Comparison of ENCODE assay signal across 16 cellular contexts in genomic region chr13:23348270-23349126, GRCh38.
DNase-seq lines count a peak whose midpoint lies in the region; ATAC-seq and TF ChIP-seq lines count a peak whose summit lies in the region.
"Had no signal": no experiment of that assay in that cellular context is flagged by ENCODE, and none has a peak within 500 bp of the region (broad histone marks: within the 10 kb centered on the region; RNA-seq: fewer than 3 reads in every experiment).

No MANE protein-coding gene starts in this region.

- TF ChIP-seq CTCF in coronary artery (IDR thresholded peaks at IDR 0.05) (no peak), suprapubic skin (IDR thresholded peaks at IDR 0.05) (no peak), dorsolateral prefrontal cortex (IDR thresholded peaks at IDR 0.05 in 54 of 56, conservative IDR thresholded peaks at IDR 0.05 in 2 of 56; ENCODE audit: low read depth in 1 of 56, partially characterized antibody in 56 of 56) (peak in 2 of 56 donors; percentile 15 to 18)

- intact Hi-C loops in right cardiac atrium (cut with DNase I) (no loop called here), dorsolateral prefrontal cortex (cut with DNase I) (no loop called here)

- no peak for TF ChIP-seq EP300 in suprapubic skin (IDR thresholded peaks at IDR 0.05)

- H3K27ac ChIP-seq in coronary artery = peak overlapping the region; percentile 13 to 31
- H3K27ac ChIP-seq in right cardiac atrium (ENCODE audit: low read length) = no peak overlapping the region
- H3K27ac ChIP-seq in suprapubic skin = peak overlapping the region; percentile 37
- no peak overlapping the region for H3K27ac ChIP-seq in dorsolateral prefrontal cortex
- H3K27ac ChIP-seq: prostate gland, SK-N-MC, upper lobe of right lung, WERI-Rb-1 had no signal

- no peak overlapping the region for H3K4me3 ChIP-seq in coronary artery
- no peak overlapping the region for H3K4me3 ChIP-seq in right cardiac atrium (ENCODE audit: low read length)
- H3K4me3 ChIP-seq in suprapubic skin = no peak overlapping the region
- H3K4me3 ChIP-seq in dorsolateral prefrontal cortex = no peak overlapping the region
- H3K4me3 ChIP-seq: prostate gland, SK-N-MC, upper lobe of right lung had no signal

- 65% methylated on average over 4 of the region's 4 CpGs for WGBS in right cardiac atrium
- 74% methylated on average over 4 of the region's 4 CpGs for WGBS in suprapubic skin

- H3K27me3 ChIP-seq in right cardiac atrium (ENCODE audit: control insufficient read depth, insufficient read depth) = no peaks in the 10 kb centered on the region
- no peaks in the 10 kb centered on the region for H3K27me3 ChIP-seq in suprapubic skin
- H3K27me3 ChIP-seq in dorsolateral prefrontal cortex = no peaks in the 10 kb centered on the region
- H3K27me3 ChIP-seq: upper lobe of right lung had no signal

- H3K9me3 ChIP-seq in right cardiac atrium (ENCODE audit: control insufficient read depth, low read length) (no peaks in the 10 kb centered on the region), suprapubic skin (no peaks in the 10 kb centered on the region)
- H3K9me3 ChIP-seq: prostate gland, upper lobe of right lung had no signal

- H3K4me1 ChIP-seq in right cardiac atrium (ENCODE audit: control insufficient read depth, insufficient read depth, low read length) = peaks cover 6% of the 10 kb centered on the region
- peaks cover 6% of the 10 kb centered on the region for H3K4me1 ChIP-seq in suprapubic skin
- H3K4me1 ChIP-seq: prostate gland, upper lobe of right lung had no signal

- DNase-seq in activated gamma-delta T cell (lab: John Stamatoyannopoulos, UW) (peak; percentile 2), activated gamma-delta T cell treated with Interleukin-2 at 50 U/mL for 16 hours (no peak), coronary artery (ENCODE audit: low spot score) (no peak), right cardiac atrium (no peak), suprapubic skin (ENCODE audit: low spot score in 2 of 2) (no peak), dorsolateral prefrontal cortex (no peak)
- DNase-seq in activated CD4-positive, CD25-positive, alpha-beta regulatory T cell treated with anti-CD3 and anti-CD28 coated beads, Interleukin-2, amount 50 U/mL, for 72 hours = no peak
- DNase-seq: activated naive CD8-positive, alpha-beta T cell treated with anti-CD3 and anti-CD28 coated beads, Interleukin-2, amount 10 ng/mL, durations not matched to agents 7 days and 5 days; cortex of kidney; NCI-H1694; stimulated activated CD4-positive, alpha-beta T cell treated with anti-CD3 and anti-CD28 coated beads, Interleukin-2, amount 100 ng/mL, for 24 hours; upper lobe of right lung; WERI-Rb-1 had no signal

- H3K36me3 ChIP-seq in suprapubic skin = no peaks in the 10 kb centered on the region
- H3K36me3 ChIP-seq: prostate gland had no signal

- no peak for TF ChIP-seq POLR2A in suprapubic skin (IDR thresholded peaks at IDR 0.05)

- ATAC-seq in right cardiac atrium = peak; percentile 32 to 55
- no peak for ATAC-seq in HG03139 (IDR thresholded peaks at IDR 0.05; ENCODE audit: unreplicated experiment)
- ATAC-seq: upper lobe of right lung had no signal

Comparison
In these comparisons a context has a peak if more than half of its experiments do, and no peak if none do; other contexts are left out.
1. H3K27ac ChIP-seq: peak in coronary artery (2 of 2) and suprapubic skin (single experiment); none in right cardiac atrium (single experiment) and dorsolateral prefrontal cortex (0 of 59).